9 cellular contexts compared by ENCODE assay signal in the genomic region with DNA sequence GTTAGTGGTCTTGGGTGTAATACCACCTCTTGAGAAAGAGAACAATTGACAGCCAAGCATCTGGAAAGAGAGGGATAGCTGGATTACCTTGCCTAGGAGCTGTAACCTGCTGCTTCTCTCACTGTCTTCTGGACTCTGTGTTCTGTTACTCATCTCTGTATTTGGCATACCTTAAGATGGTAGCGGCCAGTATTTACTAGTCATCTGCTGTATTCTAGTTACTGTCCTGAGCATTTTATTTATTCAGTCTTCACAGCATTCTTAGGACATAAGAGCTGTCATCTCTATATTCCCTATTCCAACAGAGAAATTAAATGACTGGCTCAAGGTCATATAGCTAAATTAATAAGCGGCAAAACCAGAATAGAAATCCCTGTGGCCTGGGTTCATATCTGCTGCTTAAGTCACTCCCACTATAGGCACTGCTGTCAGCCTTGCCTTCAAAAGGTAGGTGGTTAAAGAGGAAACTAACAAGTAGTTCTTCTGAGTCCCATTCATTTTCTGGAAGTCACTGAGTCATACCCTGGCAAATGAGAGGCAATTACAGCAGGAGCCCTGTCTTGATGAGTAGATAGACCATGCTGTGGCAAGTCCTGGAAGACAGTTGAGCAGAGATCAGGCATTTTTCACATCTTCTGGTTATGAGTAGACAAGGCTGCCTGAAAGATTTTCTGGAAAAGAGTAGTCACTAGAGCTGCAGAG.
DNase-seq lines count a peak whose midpoint lies in the region; ATAC-seq, FAIRE-seq and TF ChIP-seq lines count a peak whose summit lies in the region.
"Had no signal": no experiment of that assay in that cellular context is flagged by ENCODE, and none has a peak within 500 bp of the region (broad histone marks: within the 10 kb centered on the region; RNA-seq: fewer than 3 reads in every experiment).

No MANE protein-coding gene starts in this region.

- TF ChIP-seq CTCF in CD14-positive monocyte (IDR thresholded peaks at IDR 0.05): no peak

- H4K8ac ChIP-seq in neuronal stem cell (ENCODE audit: low read depth, low read length): no peak overlapping the region

- H3K4me3 Mint-ChIP-seq in CD14-positive monocyte: no peak overlapping the region
- peak overlapping the region; percentile 46 for H3K4me3 Mint-ChIP-seq in activated naive CD8-positive, alpha-beta T cell treated with anti-CD3 and anti-CD28 coated beads for 36 hours

- no peak overlapping the region for H3K4ac ChIP-seq in neuronal stem cell (ENCODE audit: low read length)

- H3K4me1 ChIP-seq in aorta (ENCODE audit: control insufficient read depth in 1 of 2, insufficient read depth in 2 of 2, low read length in 2 of 2) (peaks cover 3 to 5% of the 10 kb centered on the region in 2 donors), neuronal stem cell (ENCODE audit: control insufficient read depth in 2 of 2, insufficient read depth in 1 of 2, low read depth in 1 of 2, low read length in 2 of 2) (peaks cover 0 to 1% of the 10 kb centered on the region in 2 donors)

- peak overlapping the region; percentile 49 to 83 (median 78) for H3K27ac Mint-ChIP-seq in CD14-positive monocyte
- peak overlapping the region; percentile 95 for H3K27ac Mint-ChIP-seq in activated naive CD8-positive, alpha-beta T cell treated with anti-CD3 and anti-CD28 coated beads for 36 hours

- no peak overlapping the region for H3K14ac ChIP-seq in neuronal stem cell (ENCODE audit: low read length)

- no peak overlapping the region for H3K23ac ChIP-seq in neuronal stem cell (ENCODE audit: low read depth, low read length, poor library complexity)

- peaks cover 39% of the 10 kb centered on the region for H3K4me1 Mint-ChIP-seq in CD14-positive monocyte
- H3K4me1 Mint-ChIP-seq in activated naive CD8-positive, alpha-beta T cell treated with anti-CD3 and anti-CD28 coated beads for 36 hours: peaks cover 82% of the 10 kb centered on the region

- H3K27ac ChIP-seq in aorta (ENCODE audit: low read depth in 1 of 2, low read length in 2 of 2) (no peak overlapping the region), neuronal stem cell (replicated peaks; ENCODE audit: low read length) (no peak overlapping the region)

- H3K36me3 Mint-ChIP-seq in CD14-positive monocyte: peaks cover 34 to 39% of the 10 kb centered on the region in 2 donors
- peaks cover 47% of the 10 kb centered on the region for H3K36me3 Mint-ChIP-seq in activated naive CD8-positive, alpha-beta T cell treated with anti-CD3 and anti-CD28 coated beads for 36 hours

- H3K36me3 ChIP-seq in aorta (ENCODE audit: control insufficient read depth in 1 of 2, insufficient read depth in 2 of 2, low read length in 1 of 2) (peaks cover 0 to 4% of the 10 kb centered on the region in 2 donors), neuronal stem cell (replicated peaks in 1 of 2; ENCODE audit: control insufficient read depth in 2 of 2, insufficient read depth in 2 of 2, low read length in 2 of 2) (peaks cover 18 to 38% of the 10 kb centered on the region in 2 donors)

- H4K91ac ChIP-seq in neuronal stem cell (ENCODE audit: low read depth, low read length, poor library complexity): no peak overlapping the region

- no peak for FAIRE-seq in HTR-8/SVneo (lab: Jason Lieb, UNC)
- FAIRE-seq: colon had no signal

- ATAC-seq in aorta (ENCODE audit: low FRiP score) (peak; percentile 40), GM19395 (IDR thresholded peaks at IDR 0.05; ENCODE audit: unreplicated experiment) (no peak)

- no peak overlapping the region for H3K4me2 ChIP-seq in neuronal stem cell (ENCODE audit: insufficient read depth, low read length, poor library complexity, severe bottlenecking)

- H3K9me3 Mint-ChIP-seq in CD14-positive monocyte: no peaks in the 10 kb centered on the region
- no peaks in the 10 kb centered on the region for H3K9me3 Mint-ChIP-seq in activated naive CD8-positive, alpha-beta T cell treated with anti-CD3 and anti-CD28 coated beads for 36 hours

- H2AFZ ChIP-seq in neuronal stem cell (ENCODE audit: low read length): no peak overlapping the region

- no peak for DNase-seq in CD14-positive monocyte (ENCODE audit: low spot score)
- peak; percentile 27 for DNase-seq in HTR-8/SVneo (ENCODE audit: insufficient read length, low spot score)
- DNase-seq in activated naive CD8-positive, alpha-beta T cell treated with anti-CD3 and anti-CD28 coated beads for 36 hours: peak; percentile 61
- peak; percentile 88 for DNase-seq in kidney tubule cell (ENCODE audit: low spot score)
- DNase-seq in aorta: no peak
- no peak for DNase-seq in neuronal stem cell (ENCODE audit: low spot score)
- no peak for DNase-seq in NCI-H1105 treated with DMSO at 0.1 percent for 48 hours (lab: John Stamatoyannopoulos, UW)

- H3K18ac ChIP-seq in neuronal stem cell (ENCODE audit: low read length): no peak overlapping the region

- H2BK120ac ChIP-seq in neuronal stem cell (ENCODE audit: low read depth, low read length): no peak overlapping the region

- peaks cover 0 to 1% (median 0%) of the 10 kb centered on the region in 3 donors for H3K27me3 Mint-ChIP-seq in CD14-positive monocyte (ENCODE audit: low read depth in 3 of 3)
- H3K27me3 Mint-ChIP-seq in activated naive CD8-positive, alpha-beta T cell treated with anti-CD3 and anti-CD28 coated beads for 36 hours: no peaks in the 10 kb centered on the region

- H2AK5ac ChIP-seq in neuronal stem cell (ENCODE audit: low read depth, low read length): no peak overlapping the region

- H3K4me3 ChIP-seq in aorta (ENCODE audit: low read length in 2 of 2) (no peak overlapping the region), neuronal stem cell (ENCODE audit: low read length in 2 of 2) (no peak overlapping the region)

- H2BK5ac ChIP-seq in neuronal stem cell (ENCODE audit: low read length): no peak overlapping the region

- intact Hi-C loops in CD14-positive monocyte (cut with micrococcal nuclease): loop anchor here (10.0 kb wide), 2 partner anchors 109 to 179 kb away; no protein-coding TSS in a partner anchor
- intact Hi-C loops in aorta (cut with DNase I): loop anchor here (2.0 kb wide), 1 partner anchor 113 kb away; no protein-coding TSS in a partner anchor

- WGBS in aorta, 2 donors: 93 to 98% methylated on average over 2 of the region's 2 CpGs
- no CpG with 5 or more reads among the region's 2 CpGs for WGBS in neuronal stem cell (ENCODE audit: extremely low coverage in 2 of 2, insufficient read length in 2 of 2, insufficient replicate concordance in 1 of 2), 2 donors

- no peak overlapping the region for H2BK12ac ChIP-seq in neuronal stem cell (ENCODE audit: low read length)

- H3K27me3 ChIP-seq in aorta (ENCODE audit: control insufficient read depth in 1 of 2, insufficient read depth in 2 of 2, low read length in 1 of 2) (no peaks in the 10 kb centered on the region), neuronal stem cell (ENCODE audit: control insufficient read depth in 3 of 3, insufficient read depth in 3 of 3, low read depth in 1 of 3, low read length in 3 of 3) (no peaks in the 10 kb centered on the region)

- H3K9ac ChIP-seq in neuronal stem cell (ENCODE audit: low read depth, low read length, poor library complexity): no peak overlapping the region

- no peaks in the 10 kb centered on the region for H3K79me1 ChIP-seq in neuronal stem cell (ENCODE audit: low read depth, low read length)

- no peaks in the 10 kb centered on the region for H3K9me3 ChIP-seq in aorta (ENCODE audit: control insufficient read depth, low read length)
- no peaks in the 10 kb centered on the region for H3K9me3 ChIP-seq in neuronal stem cell (replicated peaks in 1 of 2; ENCODE audit: control insufficient read depth in 2 of 2, insufficient read depth in 1 of 2, low read depth in 1 of 2, low read length in 2 of 2)

- H2BK15ac ChIP-seq in neuronal stem cell (ENCODE audit: low read length): no peak overlapping the region

Comparison
In these comparisons a context has a peak if more than half of its experiments do, and no peak if none do; other contexts are left out.
1. DNase-seq: peak in HTR-8/SVneo (single experiment), activated naive CD8-positive, alpha-beta T cell treated with anti-CD3 and anti-CD28 coated beads for 36 hours (single experiment) and kidney tubule cell (single experiment); none in CD14-positive monocyte (single experiment), aorta (0 of 2), neuronal stem cell (single experiment) and NCI-H1105 treated with DMSO at 0.1 percent for 48 hours (single experiment).